18 cellular contexts compared by ENCODE assay signal in genomic region chr19:43767316-43767715, GRCh38. TPM values are rescaled to one million over a fixed set of nuclear protein-coding genes. Genes with fewer than 3 reads are reported as not detected.
DNase-seq lines count a peak whose midpoint lies in the region; ATAC-seq lines count a peak whose summit lies in the region.
"Had no signal": no experiment of that assay in that cellular context is flagged by ENCODE, and none has a peak within 500 bp of the region (broad histone marks: within the 10 kb centered on the region; RNA-seq: fewer than 3 reads in every experiment).

No MANE protein-coding gene starts in this region.

- no peak overlapping the region for H3K23ac ChIP-seq in trophoblast cell (ENCODE audit: low read length)

- H3K27ac ChIP-seq in trophoblast cell (ENCODE audit: low read depth, low read length) = no peak overlapping the region
- H3K27ac ChIP-seq: psoas muscle had no signal

- no peak overlapping the region for H2BK5ac ChIP-seq in trophoblast cell (ENCODE audit: low read depth, low read length, poor library complexity)

- CTCF ChIA-PET in activated CD4-positive, alpha-beta T cell treated with anti-CD3 and anti-CD28 coated beads for 36 hours (lab: Charles Lee) = interaction anchor here (0.6 to 6.9 kb wide), 11 partner anchors 9 to 242 kb away, joined by 3 to 94 read pairs (median 5); partner anchors contain the start of genes KCNN4, SMG9 and ZNF283

- H3K4me1 Mint-ChIP-seq in activated CD4-positive, alpha-beta T cell treated with anti-CD3 and anti-CD28 coated beads for 36 hours = peaks cover 68% of the 10 kb centered on the region
- peaks cover 53% of the 10 kb centered on the region for H3K4me1 Mint-ChIP-seq in activated T-helper 2 cell treated with anti-CD3 and anti-CD28 coated beads, Interferon-gamma antibody, Interleukin-2, Interleukin-4, amounts not matched to agents 10 μg/mL and 5 μg/mL and 100 μg/mL, durations not matched to agents 14 hours and 24 hours and 36 hours (ENCODE audit: low read depth)

- no peak overlapping the region for H3K4me2 ChIP-seq in trophoblast cell (ENCODE audit: low read length)

- H3K79me2 ChIP-seq in trophoblast cell (ENCODE audit: control insufficient read depth, insufficient read depth, low read length, poor library complexity) = peaks cover 2% of the 10 kb centered on the region

- no peak overlapping the region for H4K12ac ChIP-seq in trophoblast cell (ENCODE audit: low read depth, low read length)

- H3K27ac Mint-ChIP-seq in activated CD4-positive, alpha-beta T cell treated with anti-CD3 and anti-CD28 coated beads for 36 hours = peak overlapping the region; percentile 97
- H3K27ac Mint-ChIP-seq in activated T-helper 2 cell treated with anti-CD3 and anti-CD28 coated beads, Interferon-gamma antibody, Interleukin-2, Interleukin-4, amounts not matched to agents 10 μg/mL and 5 μg/mL and 100 μg/mL, durations not matched to agents 14 hours and 24 hours and 36 hours = peak overlapping the region; percentile 74

- no peaks in the 10 kb centered on the region for H3K27me3 ChIP-seq in MG63
- no peaks in the 10 kb centered on the region for H3K27me3 ChIP-seq in trophoblast cell (ENCODE audit: insufficient read depth, low read length)

- H3K14ac ChIP-seq in trophoblast cell (ENCODE audit: low read length) = no peak overlapping the region

- H4K91ac ChIP-seq in trophoblast cell (ENCODE audit: low read depth, low read length) = peak overlapping the region; percentile 17

- peaks cover 18 to 19% of the 10 kb centered on the region in 2 experiments for H3K4me1 ChIP-seq in trophoblast cell (ENCODE audit: control insufficient read depth in 1 of 2, insufficient read depth in 2 of 2, low read length in 2 of 2)
- H3K4me1 ChIP-seq: psoas muscle had no signal

- no peak overlapping the region for H2AFZ ChIP-seq in trophoblast cell (ENCODE audit: insufficient read depth, low read length, poor library complexity)

- H2AK5ac ChIP-seq in trophoblast cell (ENCODE audit: low read length) = no peak overlapping the region

- H3K9ac ChIP-seq in trophoblast cell (ENCODE audit: low read length) = no peak overlapping the region

- H3K4me3 ChIP-seq in MG63 (no peak overlapping the region), trophoblast cell (ENCODE audit: low read depth, low read length) (no peak overlapping the region)
- H3K4me3 ChIP-seq: psoas muscle had no signal

- H2BK120ac ChIP-seq in trophoblast cell (ENCODE audit: insufficient read depth, low read length, poor library complexity) = peak overlapping the region; percentile 9

- POLR2A ChIA-PET in activated CD4-positive, alpha-beta T cell treated with anti-CD3 and anti-CD28 coated beads for 36 hours (lab: Charles Lee) = interaction anchor here (1.1 to 3.3 kb wide), 3 partner anchors 9 to 13 kb away, joined by 3 to 41 read pairs (median 3); partner anchors contain the start of gene SMG9

- intact Hi-C loops in activated CD4-positive, alpha-beta T cell treated with anti-CD3 and anti-CD28 coated beads for 36 hours (cut with DNase I, micrococcal nuclease) = loop anchor here in 1 of 2 experiments (5.0 kb wide), 2 partner anchors 985 to 1690 kb away; partner anchors contain the start of gene ZNF574
- intact Hi-C loops in activated T-helper 2 cell treated with anti-CD3 and anti-CD28 coated beads, Interferon-gamma antibody, Interleukin-2, Interleukin-4, amounts not matched to agents 10 μg/mL and 5 μg/mL and 100 μg/mL, durations not matched to agents 14 hours and 24 hours and 36 hours (cut with micrococcal nuclease) = no loop called here

- ATAC-seq in activated CD4-positive, alpha-beta T cell treated with anti-CD3 and anti-CD28 coated beads for 36 hours = no peak
- ATAC-seq in HG03175 (IDR thresholded peaks at IDR 0.05; ENCODE audit: unreplicated experiment) (no peak), HG03159 (IDR thresholded peaks at IDR 0.05; ENCODE audit: unreplicated experiment) (no peak)
- ATAC-seq: left cardiac atrium, Panc1, psoas muscle had no signal

- no peaks in the 10 kb centered on the region for H3K9me3 Mint-ChIP-seq in activated CD4-positive, alpha-beta T cell treated with anti-CD3 and anti-CD28 coated beads for 36 hours (ENCODE audit: low read depth)
- H3K9me3 Mint-ChIP-seq in activated T-helper 2 cell treated with anti-CD3 and anti-CD28 coated beads, Interferon-gamma antibody, Interleukin-2, Interleukin-4, amounts not matched to agents 10 μg/mL and 5 μg/mL and 100 μg/mL, durations not matched to agents 14 hours and 24 hours and 36 hours = no peaks in the 10 kb centered on the region

- H3K36me3 ChIP-seq in MG63 = no peaks in the 10 kb centered on the region; the same call in 1 of the 2 replicates
- H3K36me3 ChIP-seq in trophoblast cell (ENCODE audit: control insufficient read depth in 1 of 2, insufficient read depth in 2 of 2, low read length in 2 of 2) = peaks cover 8 to 14% of the 10 kb centered on the region in 2 experiments

- H4K8ac ChIP-seq in trophoblast cell (ENCODE audit: low read depth, low read length) = no peak overlapping the region

- H3K27me3 Mint-ChIP-seq in activated CD4-positive, alpha-beta T cell treated with anti-CD3 and anti-CD28 coated beads for 36 hours = no peaks in the 10 kb centered on the region
- H3K27me3 Mint-ChIP-seq in activated T-helper 2 cell treated with anti-CD3 and anti-CD28 coated beads, Interferon-gamma antibody, Interleukin-2, Interleukin-4, amounts not matched to agents 10 μg/mL and 5 μg/mL and 100 μg/mL, durations not matched to agents 14 hours and 24 hours and 36 hours (ENCODE audit: low read depth) = no peaks in the 10 kb centered on the region

- DNase-seq in activated CD4-positive, alpha-beta T cell treated with anti-CD3 and anti-CD28 coated beads for 36 hours = no peak
- no peak for DNase-seq in activated CD4-positive, alpha-beta T cell treated with anti-CD3 and anti-CD28 coated beads, Interleukin-2, amount 50 U/mL, for 1 hour
- DNase-seq in MG63 = peak; percentile 25
- DNase-seq in activated T-helper 2 cell treated with anti-CD3 and anti-CD28 coated beads, Interferon-gamma antibody, Interleukin-2, Interleukin-4, amounts not matched to agents 10 μg/mL and 5 μg/mL and 100 μg/mL, durations not matched to agents 14 hours and 24 hours and 36 hours (ENCODE audit: low spot score) = no peak
- no peak for DNase-seq in trophoblast cell
- DNase-seq in GM03348 (ENCODE audit: low spot score) = no peak
- DNase-seq: activated CD4-positive, CD25-positive, alpha-beta regulatory T cell treated with anti-CD3 and anti-CD28 coated beads, Interleukin-2, amount 50 U/mL, for 72 hours; hippocampal formation; left cardiac atrium; NCI-H1930; NCI-H510A; psoas muscle; stimulated activated CD4-positive, alpha-beta T cell treated with anti-CD3 and anti-CD28 coated beads, Interleukin-12 subunit alpha, Interleukin-12 subunit beta, amount 100 ng/mL, for 4 hours had no signal

- peaks cover 18% of the 10 kb centered on the region for H3K79me1 ChIP-seq in trophoblast cell (ENCODE audit: low read length)

- H3K4me3 Mint-ChIP-seq in activated CD4-positive, alpha-beta T cell treated with anti-CD3 and anti-CD28 coated beads for 36 hours = no peak overlapping the region
- no peak overlapping the region for H3K4me3 Mint-ChIP-seq in activated T-helper 2 cell treated with anti-CD3 and anti-CD28 coated beads, Interferon-gamma antibody, Interleukin-2, Interleukin-4, amounts not matched to agents 10 μg/mL and 5 μg/mL and 100 μg/mL, durations not matched to agents 14 hours and 24 hours and 36 hours (ENCODE audit: low read depth)

- peak overlapping the region; percentile 2 for H2BK12ac ChIP-seq in trophoblast cell (ENCODE audit: low read length)

- H3K9me3 ChIP-seq in MG63 (no peaks in the 10 kb centered on the region), trophoblast cell (ENCODE audit: insufficient read depth, low read depth, low read length) (peaks cover 6% of the 10 kb centered on the region)
- H3K9me3 ChIP-seq: psoas muscle had no signal

- peaks cover 81% of the 10 kb centered on the region for H3K36me3 Mint-ChIP-seq in activated CD4-positive, alpha-beta T cell treated with anti-CD3 and anti-CD28 coated beads for 36 hours (ENCODE audit: low read depth)
- peaks cover 90% of the 10 kb centered on the region for H3K36me3 Mint-ChIP-seq in activated T-helper 2 cell treated with anti-CD3 and anti-CD28 coated beads, Interferon-gamma antibody, Interleukin-2, Interleukin-4, amounts not matched to agents 10 μg/mL and 5 μg/mL and 100 μg/mL, durations not matched to agents 14 hours and 24 hours and 36 hours (ENCODE audit: low read depth)

- no peak overlapping the region for H3K18ac ChIP-seq in trophoblast cell (ENCODE audit: low read length)

- no CpG with 5 or more reads among the region's 7 CpGs for WGBS in trophoblast cell (ENCODE audit: extremely low coverage, insufficient coverage, insufficient read length)

- no peak overlapping the region for H3K4ac ChIP-seq in trophoblast cell (ENCODE audit: low read depth, low read length)

RNA-seq across cellular contexts. Expression of gene SMG9, which starts 12.6 kb away (rescaled TPM):
- 10 to 100 TPM; 64.4 to 65.2 TPM for total RNA-seq in activated CD4-positive, alpha-beta T cell treated with anti-CD3 and anti-CD28 coated beads for 36 hours
- 40.8 and 58.6 TPM in 2 replicates for total RNA-seq in MG63 (2014; rRNA removed; shearing (Covaris generic); ENCODE audit: low replicate concordance)
- 69.1 and 73.1 TPM in 2 replicates for total RNA-seq in activated T-helper 2 cell treated with anti-CD3 and anti-CD28 coated beads, Interferon-gamma antibody, Interleukin-2, Interleukin-4, amounts not matched to agents 10 μg/mL and 5 μg/mL and 100 μg/mL, durations not matched to agents 14 hours and 24 hours and 36 hours
- 29.5 and 29.9 TPM in 2 replicates for polyA plus RNA-seq in trophoblast cell (2013)

RNA-seq across cellular contexts. Expression of gene KCNN4, which starts 13.5 kb away (rescaled TPM):
- total RNA-seq in activated CD4-positive, alpha-beta T cell treated with anti-CD3 and anti-CD28 coated beads for 36 hours = 100 to 1,000 TPM; 103 to 110 TPM
- total RNA-seq in MG63 (2014; rRNA removed; shearing (Covaris generic); ENCODE audit: low replicate concordance) = 5.0 and 6.1 TPM in 2 replicates
- 98.0 and 98.7 TPM in 2 replicates for total RNA-seq in activated T-helper 2 cell treated with anti-CD3 and anti-CD28 coated beads, Interferon-gamma antibody, Interleukin-2, Interleukin-4, amounts not matched to agents 10 μg/mL and 5 μg/mL and 100 μg/mL, durations not matched to agents 14 hours and 24 hours and 36 hours
- 46.3 and 48.1 TPM in 2 replicates for polyA plus RNA-seq in trophoblast cell (2013)

RNA-seq across cellular contexts. Expression of gene LYPD5, which starts 34.9 kb away (rescaled TPM):
- total RNA-seq in activated CD4-positive, alpha-beta T cell treated with anti-CD3 and anti-CD28 coated beads for 36 hours = 1 to 10 TPM in 1 of 2 experiments, under 1 TPM in 1; 0.86 to 1.2 TPM
- total RNA-seq in MG63 (2014; rRNA removed; shearing (Covaris generic); ENCODE audit: low replicate concordance) = not detected in 2 replicates
- total RNA-seq in activated T-helper 2 cell treated with anti-CD3 and anti-CD28 coated beads, Interferon-gamma antibody, Interleukin-2, Interleukin-4, amounts not matched to agents 10 μg/mL and 5 μg/mL and 100 μg/mL, durations not matched to agents 14 hours and 24 hours and 36 hours = 0.14 and 0.41 TPM in 2 replicates
- 75.1 and 79.1 TPM in 2 replicates for polyA plus RNA-seq in trophoblast cell (2013)
- total RNA-seq: A172 had no signal

RNA-seq across cellular contexts. Expression of gene IRGC, which starts 51.4 kb away (rescaled TPM):
- total RNA-seq in activated CD4-positive, alpha-beta T cell treated with anti-CD3 and anti-CD28 coated beads for 36 hours = not detected
- total RNA-seq in MG63 (2014; rRNA removed; shearing (Covaris generic); ENCODE audit: low replicate concordance) = not detected in 2 replicates
- total RNA-seq in activated T-helper 2 cell treated with anti-CD3 and anti-CD28 coated beads, Interferon-gamma antibody, Interleukin-2, Interleukin-4, amounts not matched to agents 10 μg/mL and 5 μg/mL and 100 μg/mL, durations not matched to agents 14 hours and 24 hours and 36 hours = not detected in 2 replicates
- not detected in 2 replicates for polyA plus RNA-seq in trophoblast cell (2013)
- total RNA-seq: A172, left cardiac atrium, M059J, psoas muscle had no signal
- polyA plus RNA-seq: psoas muscle had no signal

RNA-seq across cellular contexts. Expression of gene ZNF283, which starts 59.8 kb away (rescaled TPM):
- 1 to 10 TPM; 5.4 to 6.8 TPM for total RNA-seq in activated CD4-positive, alpha-beta T cell treated with anti-CD3 and anti-CD28 coated beads for 36 hours
- 5.4 and 9.0 TPM in 2 replicates for total RNA-seq in MG63 (2014; rRNA removed; shearing (Covaris generic); ENCODE audit: low replicate concordance)
- total RNA-seq in activated T-helper 2 cell treated with anti-CD3 and anti-CD28 coated beads, Interferon-gamma antibody, Interleukin-2, Interleukin-4, amounts not matched to agents 10 μg/mL and 5 μg/mL and 100 μg/mL, durations not matched to agents 14 hours and 24 hours and 36 hours = 3.6 and 4.6 TPM in 2 replicates
- polyA plus RNA-seq in trophoblast cell (2013) = 3.7 and 4.0 TPM in 2 replicates

Comparison
In these comparisons a context has a peak if more than half of its experiments do, and no peak if none do; other contexts are left out.
1. RNA of gene KCNN4, which starts 13.5 kb away (total RNA-seq): 103 to 110 TPM in activated CD4-positive, alpha-beta T cell treated with anti-CD3 and anti-CD28 coated beads for 36 hours and 98.0 to 98.7 TPM in activated T-helper 2 cell treated with anti-CD3 and anti-CD28 coated beads, Interferon-gamma antibody, Interleukin-2, Interleukin-4, amounts not matched to agents 10 μg/mL and 5 μg/mL and 100 μg/mL, durations not matched to agents 14 hours and 24 hours and 36 hours; 5.0 to 6.1 TPM in MG63; every median in the first group is over 10 times any median in the second.